Comparison of ENCODE assay signal across 9 cellular contexts in the genomic region with DNA sequence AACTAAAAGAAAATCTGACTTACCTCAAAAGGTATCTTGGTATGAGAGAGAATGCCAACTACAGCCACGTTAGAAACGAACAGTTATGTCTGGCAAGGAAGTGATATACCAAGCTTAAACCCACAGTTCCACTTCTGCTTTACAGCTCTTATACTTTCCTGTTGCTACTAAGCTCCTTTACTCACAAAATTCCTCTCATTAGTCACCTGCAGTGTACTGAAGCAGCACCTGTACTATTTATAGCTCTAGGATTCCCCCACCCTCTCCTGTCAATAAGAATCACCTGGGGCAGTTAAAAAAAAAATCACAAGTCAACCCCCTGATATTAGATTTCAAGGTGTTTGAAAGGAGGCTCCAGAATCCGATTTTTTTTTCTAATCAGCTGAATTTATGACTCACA. TPM values are rescaled to one million over a fixed set of nuclear protein-coding genes. Genes with fewer than 3 reads are reported as not detected.
DNase-seq lines count a peak whose midpoint lies in the region; ATAC-seq and TF ChIP-seq lines count a peak whose summit lies in the region.
"Had no signal": no experiment of that assay in that cellular context is flagged by ENCODE, and none has a peak within 500 bp of the region (broad histone marks: within the 10 kb centered on the region; RNA-seq: fewer than 3 reads in every experiment).

No MANE protein-coding gene starts in this region.

- peaks cover 67% of the 10 kb centered on the region for H3K27me3 Mint-ChIP-seq in osteocyte (ENCODE audit: unreplicated experiment)

- no peaks in the 10 kb centered on the region for H3K36me3 ChIP-seq in ES-I3 (ENCODE audit: insufficient read depth, low read length)

- ATAC-seq in GM21381 (IDR thresholded peaks at IDR 0.05; ENCODE audit: unreplicated experiment), result peak; percentile 54
- ATAC-seq in HG03045 (IDR thresholded peaks at IDR 0.05; ENCODE audit: unreplicated experiment), result no peak

- H3K36me3 Mint-ChIP-seq in osteocyte (ENCODE audit: unreplicated experiment), result no peaks in the 10 kb centered on the region

- H3K9ac ChIP-seq in ES-I3 (ENCODE audit: low read depth, low read length), result peak overlapping the region; percentile 38; the same call in 1 of the 2 replicates

- H3K27ac ChIP-seq in epithelial cell of prostate, result peak overlapping the region; percentile 1

- peak; percentile 55 for DNase-seq in KBM-7
- peak; percentile 39 for DNase-seq in epithelial cell of prostate (ENCODE audit: low read depth, low spot score)
- no peak for DNase-seq in RKO (ENCODE audit: low spot score)
- DNase-seq in NK-92 (lab: John Stamatoyannopoulos, UW; ENCODE audit: unreplicated experiment), result no peak
- DNase-seq in osteocyte (ENCODE audit: extremely low spot score, unreplicated experiment), result no peak

- no peak for TF ChIP-seq CTCF in osteocyte (IDR thresholded peaks at IDR 0.05)

- in situ Hi-C loops in KBM-7 (cut with MboI; ENCODE audit: low pct_unique_long_range_greater_than_20kb, low sequenced_read_pairs), result no loop called here

- no peak overlapping the region for H3K4me3 Mint-ChIP-seq in osteocyte (ENCODE audit: unreplicated experiment)
- H3K4me3 Mint-ChIP-seq: activated T-cell treated with anti-CD3 and anti-CD28 coated beads, Interleukin-2, amount 50 U/mL, for 24 hours had no signal

- no peaks in the 10 kb centered on the region for H3K9me3 ChIP-seq in ES-I3 (ENCODE audit: control insufficient read depth, insufficient read depth, low read length)

- no peak overlapping the region for H3K27ac Mint-ChIP-seq in osteocyte (ENCODE audit: unreplicated experiment)
- H3K27ac Mint-ChIP-seq: activated T-cell treated with anti-CD3 and anti-CD28 coated beads, Interleukin-2, amount 50 U/mL, for 24 hours had no signal

- H3K4me1 ChIP-seq in ES-I3 (ENCODE audit: insufficient read depth, low read length), result peaks cover 15% of the 10 kb centered on the region; the same call in 1 of the 2 replicates

- no peaks in the 10 kb centered on the region for H3K9me3 Mint-ChIP-seq in osteocyte (ENCODE audit: unreplicated experiment)
- H3K9me3 Mint-ChIP-seq: activated T-cell treated with anti-CD3 and anti-CD28 coated beads, Interleukin-2, amount 50 U/mL, for 24 hours had no signal

- H3K4me1 Mint-ChIP-seq in osteocyte (ENCODE audit: unreplicated experiment), result peaks cover 7% of the 10 kb centered on the region

RNA-seq across cellular contexts. Expression of gene TMEM266, which starts 2.9 kb away (rescaled TPM):
- total RNA-seq in osteocyte, result not detected in 2 replicates

RNA-seq across cellular contexts. Expression of gene NRG4, which starts 44.7 kb away (rescaled TPM):
- not detected in 2 replicates for total RNA-seq in osteocyte

Comparison
In these comparisons a context has a peak if more than half of its experiments do, and no peak if none do; other contexts are left out.
1. DNase-seq: peak in KBM-7 (single experiment) and epithelial cell of prostate (single experiment); none in RKO (single experiment), NK-92 (single experiment) and osteocyte (single experiment).